In the genomic region with DNA sequence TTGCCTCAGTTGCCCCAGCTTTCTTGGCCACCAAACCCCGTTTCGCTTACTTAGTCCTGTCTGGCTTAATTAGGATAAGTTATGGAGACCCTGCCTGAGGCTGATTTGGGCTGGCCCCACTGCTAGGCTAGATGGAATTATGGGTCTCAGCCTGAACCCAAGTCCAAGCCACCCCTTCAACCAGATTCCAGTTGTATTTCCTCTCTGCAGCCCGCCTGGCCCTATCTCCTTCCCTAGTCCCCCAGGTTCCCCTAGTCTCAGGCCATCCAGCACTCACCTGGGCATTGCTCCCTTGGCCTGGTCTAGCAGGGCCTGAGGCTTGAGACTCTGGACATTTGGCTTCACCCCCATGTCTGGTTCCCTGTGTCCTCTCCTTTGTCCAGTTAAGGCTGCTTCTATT, we compare ENCODE assay signal across 1 cellular context.
TF ChIP-seq lines count a peak whose summit lies in the region.

No MANE protein-coding gene starts in this region.

TF ChIP-seq in IMR-90, 13 proteins besides CTCF, POLR2A, EP300 and RAD21:
- no peak for TF ChIP-seq FOS (IDR thresholded peaks at IDR 0.05; ENCODE audit: low read depth, low read length)
TF ChIP-seq in IMR-90: peak in this region for 0.
